37 cellular contexts compared by ENCODE assay signal in the genomic region with DNA sequence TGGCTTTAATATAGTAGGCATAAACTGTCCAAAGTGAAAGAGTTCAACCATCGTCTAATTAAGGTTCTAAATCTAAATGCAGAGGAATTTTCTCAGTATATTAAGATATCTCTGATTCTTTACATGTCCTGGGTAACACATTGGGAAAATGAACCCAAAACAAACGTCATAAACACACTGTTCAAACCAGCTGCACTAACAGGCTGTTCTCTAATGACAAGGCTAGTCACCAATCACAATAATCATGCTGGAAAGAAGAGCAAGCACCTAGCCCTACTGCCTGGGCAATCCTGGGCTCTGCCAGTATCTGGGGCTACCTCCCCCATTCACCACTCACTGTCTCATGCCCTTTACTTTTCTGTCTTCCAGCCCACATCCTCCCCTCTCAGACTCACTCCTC.
"Had no signal": no experiment of that assay in that cellular context is flagged by ENCODE, and none has a peak within 500 bp of the region (broad histone marks: within the 10 kb centered on the region; RNA-seq: fewer than 3 reads in every experiment).

No MANE protein-coding gene starts in this region.

- DNase-seq: activated CD4-positive, alpha-beta memory T cell treated with anti-CD3 and anti-CD28 coated beads, Interleukin-2, amount 10 ng/mL, durations not matched to agents 7 days and 5 days; activated CD4-positive, alpha-beta T cell treated with anti-CD3 and anti-CD28 coated beads for 1 hour; activated CD4-positive, alpha-beta T cell treated with anti-CD3 and anti-CD28 coated beads for 36 hours; activated CD4-positive, alpha-beta T cell treated with anti-CD3 and anti-CD28 coated beads for 48 hours; activated CD4-positive, alpha-beta T cell treated with anti-CD3 and anti-CD28 coated beads, Interleukin-2, amount 10 ng/mL, durations not matched to agents 7 days and 5 days; activated CD4-positive, alpha-beta T cell treated with anti-CD3 and anti-CD28 coated beads, Interleukin-2, amount 50 U/mL, for 48 hours; activated CD4-positive, CD25-positive, alpha-beta regulatory T cell; activated CD8-positive, alpha-beta memory T cell treated with anti-CD3 and anti-CD28 coated beads, Interleukin-2, amount 50 U/mL, for 4 hours; activated effector memory CD4-positive, alpha-beta T cell treated with anti-CD3 and anti-CD28 coated beads, Interleukin-2, amount 50 U/mL, for 16 hours; activated gamma-delta T cell treated with Interleukin-2 at 50 U/mL for 16 hours; activated naive CD4-positive, alpha-beta T cell; activated naive CD4-positive, alpha-beta T cell treated with anti-CD3 and anti-CD28 coated beads, Interleukin-2, amount 10 ng/mL, durations not matched to agents 7 days and 5 days; activated naive CD8-positive, alpha-beta T cell treated with anti-CD3 and anti-CD28 coated beads, Interleukin-2, amount 10 ng/mL, durations not matched to agents 7 days and 5 days; activated naive CD8-positive, alpha-beta T cell treated with anti-CD3 and anti-CD28 coated beads, Interleukin-2, amount 50 U/mL, for 24 hours; activated T-cell treated with anti-CD3 and anti-CD28 coated beads for 4 hours; activated T-cell treated with anti-CD3 and anti-CD28 coated beads, Interleukin-2, amount 50 U/mL, for 1 hour; activated T-cell treated with anti-CD3 and anti-CD28 coated beads, Interleukin-2, amount 50 U/mL, for 4 hours; activated T-cell treated with anti-CD3 and anti-CD28 coated beads, Interleukin-2, amount 50 U/mL, for 72 hours; amygdala; anterior cingulate cortex; brain microvascular endothelial cell; central memory CD4-positive, alpha-beta T cell; colonic mucosa; T-cell; T-helper 17 cell; T-helper 9 cell; WERI-Rb-1 had no signal

- H3K4me1 ChIP-seq: ascending aorta, breast epithelium, colonic mucosa had no signal

- H3K27ac Mint-ChIP-seq: activated CD4-positive, alpha-beta memory T cell treated with anti-CD3 and anti-CD28 coated beads, Interleukin-2, amount 10 ng/mL, durations not matched to agents 7 days and 5 days; activated CD4-positive, alpha-beta T cell treated with anti-CD3 and anti-CD28 coated beads for 36 hours; activated CD4-positive, alpha-beta T cell treated with anti-CD3 and anti-CD28 coated beads, Interleukin-2, amount 10 ng/mL, durations not matched to agents 7 days and 5 days; activated naive CD4-positive, alpha-beta T cell treated with anti-CD3 and anti-CD28 coated beads, Interleukin-2, amount 10 ng/mL, durations not matched to agents 7 days and 5 days; activated naive CD4-positive, alpha-beta T cell treated with anti-CD3 and anti-CD28 coated beads, Interleukin-2, amount 50 U/mL, for 24 hours; activated naive CD8-positive, alpha-beta T cell; activated naive CD8-positive, alpha-beta T cell treated with anti-CD3 and anti-CD28 coated beads, Interleukin-2, amount 10 ng/mL, durations not matched to agents 7 days and 5 days; activated naive CD8-positive, alpha-beta T cell treated with anti-CD3 and anti-CD28 coated beads, Interleukin-2, amount 50 U/mL, for 24 hours; activated T-cell treated with anti-CD3 and anti-CD28 coated beads, Interleukin-2, amount 50 U/mL, for 72 hours; activated T-helper 1 cell treated with anti-CD3 and anti-CD28 coated beads, Interleukin-12 subunit alpha, Interleukin-12 subunit beta, Interleukin-2, Interleukin-4 antibody, amounts not matched to agents 30 ng/mL and 10 ng/mL and 1 ng/mL, durations not matched to agents 14 hours and 24 hours and 36 hours; activated T-helper 17 cell treated with anti-CD3 and anti-CD28 coated beads, Interleukin-2, amount 50 U/mL, for 72 hours; T-cell; T-helper 17 cell; T-helper 2 cell treated with Interferon-gamma antibody and Interleukin-4, amounts not matched to agents 5 μg/mL and 100 μg/mL, for 36 hours; WTC11 had no signal

- ATAC-seq: activated CD4-positive, alpha-beta T cell treated with anti-CD3 and anti-CD28 coated beads for 36 hours; activated CD4-positive, CD25-positive, alpha-beta regulatory T cell treated with anti-CD3 and anti-CD28 coated beads, Interleukin-2, amount 50 U/mL, for 24 hours; activated naive CD8-positive, alpha-beta T cell treated with anti-CD3 and anti-CD28 coated beads, Interleukin-2, amount 50 U/mL, for 24 hours; activated T-cell treated with anti-CD3 and anti-CD28 coated beads, Interleukin-2, amount 50 U/mL, for 4 hours; activated T-cell treated with anti-CD3 and anti-CD28 coated beads, Interleukin-2, amount 50 U/mL, for 72 hours; activated T-helper 17 cell treated with anti-CD3 and anti-CD28 coated beads, Interleukin-2, amount 50 U/mL, for 72 hours; T-cell; T-helper 17 cell; WTC11 had no signal

- H3K9me3 Mint-ChIP-seq: activated CD4-positive, alpha-beta memory T cell treated with anti-CD3 and anti-CD28 coated beads, Interleukin-2, amount 10 ng/mL, durations not matched to agents 7 days and 5 days; activated naive CD4-positive, alpha-beta T cell treated with anti-CD3 and anti-CD28 coated beads, Interleukin-2, amount 10 ng/mL, durations not matched to agents 7 days and 5 days; activated naive CD4-positive, alpha-beta T cell treated with anti-CD3 and anti-CD28 coated beads, Interleukin-2, amount 50 U/mL, for 24 hours; activated naive CD8-positive, alpha-beta T cell treated with anti-CD3 and anti-CD28 coated beads, Interleukin-2, amount 10 ng/mL, durations not matched to agents 7 days and 5 days; activated naive CD8-positive, alpha-beta T cell treated with anti-CD3 and anti-CD28 coated beads, Interleukin-2, amount 50 U/mL, for 24 hours; activated T-cell treated with anti-CD3 and anti-CD28 coated beads, Interleukin-2, amount 50 U/mL, for 4 hours; activated T-cell treated with anti-CD3 and anti-CD28 coated beads, Interleukin-2, amount 50 U/mL, for 72 hours; activated T-helper 1 cell treated with anti-CD3 and anti-CD28 coated beads, Interleukin-12 subunit alpha, Interleukin-12 subunit beta, Interleukin-2, Interleukin-4 antibody, amounts not matched to agents 30 ng/mL and 10 ng/mL and 1 ng/mL, durations not matched to agents 14 hours and 24 hours and 36 hours; activated T-helper 17 cell treated with anti-CD3 and anti-CD28 coated beads, Interleukin-2, amount 50 U/mL, for 72 hours; T-helper 2 cell treated with Interferon-gamma antibody and Interleukin-4, amounts not matched to agents 5 μg/mL and 100 μg/mL, for 36 hours had no signal

- H3K27me3 ChIP-seq: ascending aorta, brain microvascular endothelial cell, colonic mucosa had no signal

- H3K9me3 ChIP-seq: ascending aorta, breast epithelium, colonic mucosa had no signal

- H3K36me3 ChIP-seq: ascending aorta, brain microvascular endothelial cell, breast epithelium, colonic mucosa, WERI-Rb-1 had no signal

- H3K4me1 Mint-ChIP-seq: activated CD4-positive, alpha-beta memory T cell treated with anti-CD3 and anti-CD28 coated beads, Interleukin-2, amount 10 ng/mL, durations not matched to agents 7 days and 5 days; activated CD4-positive, alpha-beta T cell treated with anti-CD3 and anti-CD28 coated beads for 36 hours; activated naive CD8-positive, alpha-beta T cell treated with anti-CD3 and anti-CD28 coated beads, Interleukin-2, amount 10 ng/mL, durations not matched to agents 7 days and 5 days; activated T-helper 17 cell treated with anti-CD3 and anti-CD28 coated beads, Interleukin-2, amount 50 U/mL, for 72 hours had no signal

- H3K36me3 Mint-ChIP-seq: activated naive CD4-positive, alpha-beta T cell treated with anti-CD3 and anti-CD28 coated beads, Interleukin-2, amount 10 ng/mL, durations not matched to agents 7 days and 5 days; activated naive CD8-positive, alpha-beta T cell treated with anti-CD3 and anti-CD28 coated beads, Interleukin-2, amount 10 ng/mL, durations not matched to agents 7 days and 5 days; WTC11 had no signal

- H3K27me3 Mint-ChIP-seq: activated CD4-positive, alpha-beta memory T cell treated with anti-CD3 and anti-CD28 coated beads, Interleukin-2, amount 10 ng/mL, durations not matched to agents 7 days and 5 days; activated CD4-positive, alpha-beta T cell treated with anti-CD3 and anti-CD28 coated beads for 36 hours; activated naive CD4-positive, alpha-beta T cell treated with anti-CD3 and anti-CD28 coated beads, Interleukin-2, amount 10 ng/mL, durations not matched to agents 7 days and 5 days; activated naive CD4-positive, alpha-beta T cell treated with anti-CD3 and anti-CD28 coated beads, Interleukin-2, amount 50 U/mL, for 24 hours; activated naive CD8-positive, alpha-beta T cell; activated naive CD8-positive, alpha-beta T cell treated with anti-CD3 and anti-CD28 coated beads, Interleukin-2, amount 10 ng/mL, durations not matched to agents 7 days and 5 days; activated naive CD8-positive, alpha-beta T cell treated with anti-CD3 and anti-CD28 coated beads, Interleukin-2, amount 50 U/mL, for 24 hours; activated T-helper 17 cell treated with anti-CD3 and anti-CD28 coated beads, Interleukin-2, amount 50 U/mL, for 72 hours; T-helper 17 cell had no signal

- FAIRE-seq: TTC549 had no signal

- H3K4me3 ChIP-seq: ascending aorta, breast epithelium, colonic mucosa had no signal

- H3K4me3 Mint-ChIP-seq: activated CD4-positive, alpha-beta memory T cell treated with anti-CD3 and anti-CD28 coated beads, Interleukin-2, amount 10 ng/mL, durations not matched to agents 7 days and 5 days; activated CD4-positive, alpha-beta T cell treated with anti-CD3 and anti-CD28 coated beads for 36 hours; activated CD4-positive, alpha-beta T cell treated with anti-CD3 and anti-CD28 coated beads, Interleukin-2, amount 10 ng/mL, durations not matched to agents 7 days and 5 days; activated naive CD4-positive, alpha-beta T cell treated with anti-CD3 and anti-CD28 coated beads, Interleukin-2, amount 10 ng/mL, durations not matched to agents 7 days and 5 days; activated naive CD4-positive, alpha-beta T cell treated with anti-CD3 and anti-CD28 coated beads, Interleukin-2, amount 50 U/mL, for 24 hours; activated naive CD8-positive, alpha-beta T cell; activated naive CD8-positive, alpha-beta T cell treated with anti-CD3 and anti-CD28 coated beads, Interleukin-2, amount 10 ng/mL, durations not matched to agents 7 days and 5 days; activated naive CD8-positive, alpha-beta T cell treated with anti-CD3 and anti-CD28 coated beads, Interleukin-2, amount 50 U/mL, for 24 hours; activated T-cell treated with anti-CD3 and anti-CD28 coated beads, Interleukin-2, amount 50 U/mL, for 4 hours; activated T-cell treated with anti-CD3 and anti-CD28 coated beads, Interleukin-2, amount 50 U/mL, for 72 hours; activated T-helper 1 cell treated with anti-CD3 and anti-CD28 coated beads, Interleukin-12 subunit alpha, Interleukin-12 subunit beta, Interleukin-2, Interleukin-4 antibody, amounts not matched to agents 30 ng/mL and 10 ng/mL and 1 ng/mL, durations not matched to agents 14 hours and 24 hours and 36 hours; activated T-helper 17 cell treated with anti-CD3 and anti-CD28 coated beads, Interleukin-2, amount 50 U/mL, for 72 hours; T-cell; T-helper 17 cell; T-helper 2 cell treated with Interferon-gamma antibody and Interleukin-4, amounts not matched to agents 5 μg/mL and 100 μg/mL, for 36 hours; WTC11 had no signal

- H3K27ac ChIP-seq: ascending aorta, brain microvascular endothelial cell, breast epithelium, colonic mucosa, WERI-Rb-1 had no signal
